ENCODE assay signal across 30 cellular contexts in genomic region chr1:184185346-184185745, GRCh38.
"Had no signal": no experiment of that assay in that cellular context is flagged by ENCODE, and none has a peak within 500 bp of the region (broad histone marks: within the 10 kb centered on the region; RNA-seq: fewer than 3 reads in every experiment).

No MANE protein-coding gene starts in this region.

- DNase-seq: Karpas-422, MG63, MM.1S, MV-4-11, NCI-H1048, NCI-H1092, NCI-H1105, NCI-H1105 treated with DMSO at 0.1 percent for 48 hours, NCI-H1417, NCI-H1417 treated with DMSO at 0.1 percent for 48 hours, NCI-H1436, NCI-H1436 treated with DMSO at 0.1 percent for 48 hours, NCI-H146, NCI-H1694, NCI-H1694 treated with DMSO at 0.1 percent for 48 hours, NCI-H187, NCI-H187 treated with DMSO at 0.1 percent for 48 hours, NCI-H1930, NCI-H2029, NCI-H2029 treated with DMSO at 0.1 percent for 48 hours, NCI-H2081 treated with DMSO at 0.1 percent for 48 hours, NCI-H2107, NCI-H2171, NCI-H2227 treated with DMSO at 0.1 percent for 48 hours, NCI-H226, NCI-H345, NCI-H446, NCI-H446 treated with DMSO at 0.1 percent for 48 hours, NCI-H510A treated with DMSO at 0.1 percent for 48 hours had no signal

- H3K27ac ChIP-seq: KMS-11 had no signal
